ENCODE assay signal across 8 cellular contexts in the genomic region with DNA sequence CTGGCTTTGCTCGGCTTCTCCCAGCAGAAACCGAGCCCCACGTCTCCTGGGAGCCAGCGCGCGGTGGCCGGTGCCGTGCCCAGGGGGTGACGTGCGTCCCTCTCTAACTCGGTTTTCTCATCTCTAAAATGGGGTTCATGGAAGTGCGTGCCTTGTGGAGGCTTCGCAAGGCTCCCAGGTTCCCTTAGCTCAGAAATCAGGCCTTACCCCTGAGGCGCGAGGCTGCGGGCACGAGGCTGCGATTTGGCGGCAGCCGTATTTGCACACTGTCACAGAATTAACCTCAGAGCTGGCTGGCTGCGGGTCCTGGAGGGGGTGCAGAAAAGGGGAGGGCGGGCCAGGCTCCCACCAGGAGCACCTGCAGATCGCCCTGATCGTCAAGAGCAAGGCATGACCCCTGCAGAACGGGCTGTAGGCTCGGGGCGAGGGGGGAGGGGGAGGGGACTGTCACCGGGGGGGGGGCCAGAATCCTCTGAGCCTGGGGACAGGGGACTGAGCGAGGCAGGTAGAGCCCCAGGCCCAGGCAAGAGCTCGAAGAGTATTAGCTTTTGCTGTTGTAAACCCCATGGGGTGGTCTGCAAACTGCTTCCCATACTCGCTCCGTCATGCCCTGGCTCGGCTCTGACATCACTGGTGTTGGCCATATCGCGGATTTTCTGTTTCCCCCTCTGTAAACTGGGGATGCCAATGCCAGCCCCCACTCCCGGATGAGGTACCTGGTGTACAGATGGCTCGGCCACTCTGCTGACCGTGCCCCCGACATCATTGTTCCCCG.
DNase-seq lines count a peak whose midpoint lies in the region; ATAC-seq and TF ChIP-seq lines count a peak whose summit lies in the region.

No MANE protein-coding gene starts in this region.

- no peak; the same call in 1 of the 2 replicates for ATAC-seq in HCT116

- CTCF ChIA-PET in HCT116 (lab: Charles Lee), result interaction anchor here (1.3 to 4.4 kb wide), 4 partner anchors 16 to 145 kb away, joined by 5 to 37 read pairs (median 10); no protein-coding TSS in a partner anchor

- TF ChIP-seq RAD21 in HCT116 (IDR thresholded peaks at IDR 0.05; ENCODE audit: low read depth), result no peak
- TF ChIP-seq RAD21 in neural cell (conservative IDR thresholded peaks at IDR 0.05), result no peak

- peak overlapping the region; percentile 58 to 81 (median 75); a peak in 20 of 22 replicates for H3K9ac ChIP-seq in BLaER1 treated with 17β-estradiol and CSF1 and Interleukin-3, amounts not matched to agents 10 nM and 100 nM
- H3K9ac ChIP-seq in HCT116 (ENCODE audit: low read length), result no peak overlapping the region
- no peak overlapping the region for H3K9ac ChIP-seq in neural cell (ENCODE audit: low read length)

- peaks cover 4 to 31% (median 22%) of the 10 kb centered on the region in 10 experiments; a peak in 18 of 20 replicates for H3K4me1 ChIP-seq in BLaER1 treated with 17β-estradiol and CSF1 and Interleukin-3, amounts not matched to agents 10 nM and 100 nM
- peaks cover 0 to 19% of the 10 kb centered on the region in 2 experiments; a peak in 3 of 4 replicates for H3K4me1 ChIP-seq in HCT116 (ENCODE audit: control insufficient read depth in 1 of 2, insufficient read depth in 2 of 2, low read length in 2 of 2)
- H3K4me1 ChIP-seq in ascending aorta, result peaks cover 8 to 9% of the 10 kb centered on the region in 2 donors

- H3K9me2 ChIP-seq in HCT116 (ENCODE audit: insufficient read depth) (no peaks in the 10 kb centered on the region), neural cell (ENCODE audit: insufficient read depth, low read length) (no peaks in the 10 kb centered on the region)

- no TSS peak for BruUV-seq in HCT116 (replicated peaks; lab: Mats Ljungman, UMichigan)

- no peak for TF ChIP-seq POLR2A in HCT116 (IDR thresholded peaks at IDR 0.05; ENCODE audit: borderline replicate concordance, extremely low read depth, insufficient read depth, insufficient read length)

- no peaks in the 10 kb centered on the region for H3F3A ChIP-seq in neural cell (ENCODE audit: insufficient read depth, low read length, poor library complexity, severe bottlenecking)

- H3K27me3 ChIP-seq in BLaER1 treated with 17β-estradiol and CSF1 and Interleukin-3, amounts not matched to agents 10 nM and 100 nM, result peaks cover 21 to 26% (median 23%) of the 10 kb centered on the region in 11 experiments; a peak in 21 of 22 replicates
- H3K27me3 ChIP-seq in HCT116 (ENCODE audit: insufficient read depth, low read length), result no peaks in the 10 kb centered on the region
- peaks cover 9% of the 10 kb centered on the region for H3K27me3 ChIP-seq in ascending aorta
- H3K27me3 ChIP-seq in neural cell (ENCODE audit: insufficient read depth, low read depth, low read length), result peaks cover 13% of the 10 kb centered on the region

- intact Hi-C loops in HCT116 (cut with micrococcal nuclease) (loop anchor here (1.0 to 5.0 kb wide), 3 partner anchors 112 to 262 kb away; no protein-coding TSS in a partner anchor), ascending aorta (cut with DNase I) (loop anchor here (1.0 to 10.0 kb wide), 3 partner anchors 114 to 259 kb away; no protein-coding TSS in a partner anchor)

- H3K79me2 ChIP-seq in HCT116 (ENCODE audit: insufficient read depth, low read length), result no peaks in the 10 kb centered on the region
- no peaks in the 10 kb centered on the region for H3K79me2 ChIP-seq in neural cell (replicated peaks; ENCODE audit: insufficient read depth, low read length)

- H4K20me1 ChIP-seq in BLaER1 treated with 17β-estradiol and CSF1 and Interleukin-3, amounts not matched to agents 10 nM and 100 nM, result no peaks in the 10 kb centered on the region
- H4K20me1 ChIP-seq in HCT116 (ENCODE audit: insufficient read depth) (no peaks in the 10 kb centered on the region), neural cell (ENCODE audit: insufficient read depth) (no peaks in the 10 kb centered on the region)

- H3K4me3 ChIP-seq in BLaER1 treated with 17β-estradiol and CSF1 and Interleukin-3, amounts not matched to agents 10 nM and 100 nM, result peak overlapping the region; percentile 59 to 75 (median 64)
- peak overlapping the region in 1 of 2 experiments; percentile 50; a peak in 1 of 4 replicates for H3K4me3 ChIP-seq in HCT116 (replicated peaks in 1 of 2; ENCODE audit: low read depth in 1 of 2, low read length in 2 of 2)
- peak overlapping the region; percentile 58 to 63 for H3K4me3 ChIP-seq in ascending aorta
- peak overlapping the region; percentile 67 for H3K4me3 ChIP-seq in neural cell (ENCODE audit: low read length)

- TF ChIP-seq CTCF in HCT116 (IDR thresholded peaks at IDR 0.05 in 2 of 3, conservative IDR thresholded peaks at IDR 0.05 in 1 of 3; ENCODE audit: borderline replicate concordance in 1 of 3, insufficient read depth in 1 of 3, low read depth in 2 of 3, low read length in 2 of 3) (0 out of 6 replicates have a peak, but pooled peaks of 1 of the 3 experiments have one; percentile 2), ascending aorta (IDR thresholded peaks at IDR 0.05) (no peak), neural cell (IDR thresholded peaks at IDR 0.05; ENCODE audit: poor library complexity, severe bottlenecking) (no peak)

- TF ChIP-seq EP300 in neural cell (conservative IDR thresholded peaks at IDR 0.05; ENCODE audit: poor library complexity, severe bottlenecking), result no peak

- H3K36me3 ChIP-seq in BLaER1 treated with 17β-estradiol and CSF1 and Interleukin-3, amounts not matched to agents 10 nM and 100 nM, result no peaks in the 10 kb centered on the region
- H3K36me3 ChIP-seq in HCT116 (ENCODE audit: control insufficient read depth in 1 of 2, insufficient read depth in 2 of 2, low read length in 2 of 2), result no peaks in the 10 kb centered on the region
- H3K36me3 ChIP-seq in ascending aorta, result no peaks in the 10 kb centered on the region
- H3K36me3 ChIP-seq in neural cell (ENCODE audit: insufficient read depth, low read length), result no peaks in the 10 kb centered on the region

- RAD21 ChIA-PET in HCT116 (lab: Charles Lee; ENCODE audit: low non-redundant PET in 1 of 2, low total read pairs in 2 of 2, uncharacterized antibody in 2 of 2, unreplicated experiment in 2 of 2), result interaction anchor here in 1 of 2 experiments (1.1 kb wide), 1 partner anchor 143 kb away, joined by 5 read pairs; no protein-coding TSS in a partner anchor

- H2AFZ ChIP-seq in HCT116 (ENCODE audit: low read depth, low read length, poor library complexity, severe bottlenecking) (no peak overlapping the region), neural cell (ENCODE audit: low read depth, low read length) (no peak overlapping the region)

- POLR2A ChIA-PET in HCT116 (lab: Charles Lee), result no interaction called here

- H3K27ac ChIP-seq in BLaER1 treated with 17β-estradiol and CSF1 and Interleukin-3, amounts not matched to agents 10 nM and 100 nM, result 0 out of 22 replicates have a peak overlapping the region, but pooled peaks of 1 of the 11 experiments have one; percentile 60
- H3K27ac ChIP-seq in HCT116 (ENCODE audit: low read depth, low read length) (no peak overlapping the region), ascending aorta (no peak overlapping the region), neural cell (ENCODE audit: low read length) (no peak overlapping the region)

- DNase-seq in HCT116 (ENCODE audit: low read depth, low spot score) (no peak), ascending aorta (ENCODE audit: low spot score in 2 of 2) (no peak), NK-92 (lab: John Stamatoyannopoulos, UW; ENCODE audit: unreplicated experiment) (no peak), kidney glomerular epithelial cell (lab: John Stamatoyannopoulos, UW) (no peak), UCSD-AML1 (lab: John Stamatoyannopoulos, UW; ENCODE audit: unreplicated experiment) (no peak)
- DNase-seq in activated CD4-positive, alpha-beta T cell treated with anti-CD3 and anti-CD28 coated beads, Interleukin-2, amount 50 U/mL, for 1 hour, result no peak

- peak overlapping the region; percentile 93 to 99 (median 96) for H3K4me2 ChIP-seq in BLaER1 treated with 17β-estradiol and CSF1 and Interleukin-3, amounts not matched to agents 10 nM and 100 nM
- H3K4me2 ChIP-seq in HCT116 (ENCODE audit: low read length) (peak overlapping the region; percentile 79), neural cell (ENCODE audit: low read length) (no peak overlapping the region)

- H3K9me3 ChIP-seq in BLaER1 treated with 17β-estradiol and CSF1 and Interleukin-3, amounts not matched to agents 10 nM and 100 nM (replicated peaks in 1 of 11), result 0 out of 22 replicates have a peak, but pooled peaks cover 0 to 2% (median 0%) of the 10 kb centered on the region in 11 experiments
- no peaks in the 10 kb centered on the region for H3K9me3 ChIP-seq in HCT116 (ENCODE audit: control insufficient read depth in 1 of 2, insufficient read depth in 1 of 2, low read depth in 1 of 2, low read length in 2 of 2)
- no peaks in the 10 kb centered on the region for H3K9me3 ChIP-seq in ascending aorta
- no peaks in the 10 kb centered on the region for H3K9me3 ChIP-seq in neural cell (ENCODE audit: low read length)

TF ChIP-seq in HCT116, 20 proteins besides CTCF, POLR2A, EP300 and RAD21 (continues in another document):
- no peak for TF ChIP-seq JUND (IDR thresholded peaks at IDR 0.05)
- no peak for TF ChIP-seq ZNF274 (IDR thresholded peaks at IDR 0.05; ENCODE audit: low read depth, low read length)
- no peak for TF ChIP-seq EGR1 (IDR thresholded peaks at IDR 0.05; ENCODE audit: low read depth)
- no peak for TF ChIP-seq TCF7L2 (IDR thresholded peaks at IDR 0.05; ENCODE audit: borderline replicate concordance, extremely low read depth, insufficient read depth, insufficient read length)
- no peak for TF ChIP-seq FOSL1 (IDR thresholded peaks at IDR 0.05; ENCODE audit: low read depth)
- TF ChIP-seq SIN3A (IDR thresholded peaks at IDR 0.05; ENCODE audit: low read depth), result no peak

TF ChIP-seq in neural cell, 6 proteins besides CTCF, POLR2A, EP300 and RAD21:
- no peak for TF ChIP-seq TAF1 (IDR thresholded peaks at IDR 0.05; ENCODE audit: low read depth)
- TF ChIP-seq SMC3 (conservative IDR thresholded peaks at IDR 0.05; ENCODE audit: poor library complexity), result peak; percentile 47
TF ChIP-seq in neural cell: peak in this region for 1.

Comparison
In these comparisons a context has a peak if more than half of its experiments do, and no peak if none do; other contexts are left out.
1. H3K9ac ChIP-seq: peak in BLaER1 treated with 17β-estradiol and CSF1 and Interleukin-3, amounts not matched to agents 10 nM and 100 nM (11 of 11); none in HCT116 (single experiment) and neural cell (single experiment).